Comparison of ENCODE assay signal across 8 cellular contexts in genomic region chr19:7673995-7674667, GRCh38. TPM values are rescaled to one million over a fixed set of nuclear protein-coding genes. Genes with fewer than 3 reads are reported as not detected.
A peak's percentile ranks its signal among the peaks of the same experiment; 100 is the strongest.
DNase-seq lines count a peak whose midpoint lies in the region; ATAC-seq and TF ChIP-seq lines count a peak whose summit lies in the region.

No MANE protein-coding gene starts in this region.

- no peak for TF ChIP-seq CTCF in WTC11 (IDR thresholded peaks at IDR 0.05)
- TF ChIP-seq CTCF in cardiac muscle cell (IDR thresholded peaks at IDR 0.05; ENCODE audit: low read depth, low read length) = no peak

- DNase-seq in activated T-cell treated with anti-CD3 and anti-CD28 coated beads, Interleukin-2, amount 50 U/mL, for 4 hours = no peak
- DNase-seq in activated T-cell treated with anti-CD3 and anti-CD28 coated beads for 4 hours (no peak), NCI-H2196 (lab: John Stamatoyannopoulos, UW; ENCODE audit: unreplicated experiment) (peak; percentile 44), WTC11 (ENCODE audit: low spot score) (peak; percentile 76), cardiac muscle cell (ENCODE audit: low read depth in 1 of 2, low spot score in 1 of 2) (peak; percentile 20 to 63), DMS79 treated with DMSO at 0.1 percent for 48 hours (lab: John Stamatoyannopoulos, UW) (no peak)

- no peak overlapping the region for H3K27ac ChIP-seq in cardiac muscle cell

- H3K27ac Mint-ChIP-seq in WTC11 = no peak overlapping the region

- no peaks in the 10 kb centered on the region for H3K36me3 Mint-ChIP-seq in activated T-cell treated with anti-CD3 and anti-CD28 coated beads, Interleukin-2, amount 50 U/mL, for 4 hours (ENCODE audit: insufficient read depth)
- no peaks in the 10 kb centered on the region; the same call in 1 of the 2 replicates for H3K36me3 Mint-ChIP-seq in WTC11

- no peak overlapping the region for H3K9ac ChIP-seq in skeletal muscle satellite cell (ENCODE audit: low read depth, low read length)

- H3K9me3 ChIP-seq in cardiac muscle cell (ENCODE audit: low read depth) (no peaks in the 10 kb centered on the region), skeletal muscle satellite cell (replicated peaks; ENCODE audit: low read length) (no peaks in the 10 kb centered on the region)

- peak overlapping the region; percentile 34 for H3K4me2 ChIP-seq in skeletal muscle satellite cell (ENCODE audit: low read length)

- ATAC-seq in activated T-cell treated with anti-CD3 and anti-CD28 coated beads, Interleukin-2, amount 50 U/mL, for 4 hours = peak; percentile 38 to 49
- peak; percentile 91 for ATAC-seq in WTC11
- no peak for ATAC-seq in HG03442 (IDR thresholded peaks at IDR 0.05; ENCODE audit: unreplicated experiment)

- H3K27me3 Mint-ChIP-seq in activated T-cell treated with anti-CD3 and anti-CD28 coated beads, Interleukin-2, amount 50 U/mL, for 4 hours (ENCODE audit: low read depth) = peaks cover 65% of the 10 kb centered on the region
- H3K27me3 Mint-ChIP-seq in WTC11 (ENCODE audit: low read depth) = peaks cover 83% of the 10 kb centered on the region

- H3K9me3 Mint-ChIP-seq in activated T-cell treated with anti-CD3 and anti-CD28 coated beads, Interleukin-2, amount 50 U/mL, for 4 hours = no peaks in the 10 kb centered on the region
- H3K9me3 Mint-ChIP-seq in WTC11 = peaks cover 5% of the 10 kb centered on the region

- H3K27me3 ChIP-seq in cardiac muscle cell (peaks cover 53% of the 10 kb centered on the region), skeletal muscle satellite cell (ENCODE audit: control insufficient read depth, insufficient read depth, low read length) (peaks cover 31% of the 10 kb centered on the region)

- H3K4me3 ChIP-seq in cardiac muscle cell = no peak overlapping the region
- H3K4me3 ChIP-seq in skeletal muscle satellite cell (ENCODE audit: low read length) = no peak overlapping the region

- CTCF ChIA-PET in WTC11 (lab: Charles Lee) = interaction anchor here (0.5 to 1.6 kb wide), 7 partner anchors 10 to 275 kb away, joined by 3 to 8 read pairs (median 3); no protein-coding TSS in a partner anchor

- H3K4me3 Mint-ChIP-seq in activated T-cell treated with anti-CD3 and anti-CD28 coated beads, Interleukin-2, amount 50 U/mL, for 4 hours = no peak overlapping the region
- no peak overlapping the region for H3K4me3 Mint-ChIP-seq in WTC11

- POLR2A ChIA-PET in WTC11 (lab: Charles Lee) = no interaction called here

- no peaks in the 10 kb centered on the region for H3K36me3 ChIP-seq in cardiac muscle cell
- H3K36me3 ChIP-seq in skeletal muscle satellite cell (ENCODE audit: insufficient read depth, low read length) = no peaks in the 10 kb centered on the region

- H3K4me1 Mint-ChIP-seq in activated T-cell treated with anti-CD3 and anti-CD28 coated beads, Interleukin-2, amount 50 U/mL, for 4 hours (ENCODE audit: low read depth) = peaks cover 42% of the 10 kb centered on the region
- peaks cover 16% of the 10 kb centered on the region for H3K4me1 Mint-ChIP-seq in WTC11

- H3K4me1 ChIP-seq in cardiac muscle cell (ENCODE audit: low read depth) (no peaks in the 10 kb centered on the region), skeletal muscle satellite cell (ENCODE audit: control insufficient read depth, insufficient read depth, low read length) (no peaks in the 10 kb centered on the region)

TF ChIP-seq in WTC11, 78 proteins besides CTCF, POLR2A, EP300 and RAD21:
- TF ChIP-seq ZNF512 (CRISPR knock-in tag; IDR thresholded peaks at IDR 0.05; ENCODE audit: borderline replicate concordance) = no peak
- TF ChIP-seq MXD4 (CRISPR knock-in tag; IDR thresholded peaks at IDR 0.05; ENCODE audit: borderline replicate concordance) = no peak
- TF ChIP-seq NFYB (CRISPR knock-in tag; conservative IDR thresholded peaks at IDR 0.05; ENCODE audit: low read depth) = peak; percentile 55
- TF ChIP-seq ERG (CRISPR knock-in tag; IDR thresholded peaks at IDR 0.05) = no peak

RNA-seq across cellular contexts. Expression of gene MCEMP1, which starts 2.8 kb away (rescaled TPM):
- not detected for total RNA-seq in activated T-cell treated with anti-CD3 and anti-CD28 coated beads, Interleukin-2, amount 50 U/mL, for 4 hours
- not detected in 3 replicates for total RNA-seq in WTC11 (2021)
- not detected in 2 replicates for total RNA-seq in cardiac muscle cell
- polyA plus RNA-seq in cardiac muscle cell = not detected in 2 replicates
- not detected in 2 replicates for total RNA-seq in skeletal muscle satellite cell (2012; rRNA removed)

RNA-seq across cellular contexts. Expression of gene RETN, which starts 5.3 kb away (rescaled TPM):
- not detected for total RNA-seq in activated T-cell treated with anti-CD3 and anti-CD28 coated beads, Interleukin-2, amount 50 U/mL, for 4 hours
- total RNA-seq in WTC11 (2021) = not detected in 3 replicates
- not detected in 2 replicates for total RNA-seq in cardiac muscle cell
- polyA plus RNA-seq in cardiac muscle cell = not detected in 2 replicates
- not detected in 2 replicates for total RNA-seq in skeletal muscle satellite cell (2012; rRNA removed)

RNA-seq across cellular contexts. Expression of gene TRAPPC5, which starts 6.5 kb away (rescaled TPM):
- 100 to 1,000 TPM in 1 of 3 donors, 10 to 100 TPM in 2; 81.3 to 112 (median 89.8) TPM for total RNA-seq in activated T-cell treated with anti-CD3 and anti-CD28 coated beads, Interleukin-2, amount 50 U/mL, for 4 hours
- total RNA-seq in WTC11 (2021) (122 to 127 TPM (median 124 TPM) in 3 replicates), cardiac muscle cell (95.9 and 96.2 TPM in 2 replicates)
- 111 and 120 TPM in 2 replicates for polyA plus RNA-seq in cardiac muscle cell
- total RNA-seq in skeletal muscle satellite cell (2012; rRNA removed) = 39.0 and 44.6 TPM in 2 replicates

RNA-seq across cellular contexts. Expression of gene FCER2, which starts 27.8 kb away (rescaled TPM):
- total RNA-seq in activated T-cell treated with anti-CD3 and anti-CD28 coated beads, Interleukin-2, amount 50 U/mL, for 4 hours = 10 to 100 TPM in 2 of 3 donors, 1 to 10 TPM in 1; 6.9 to 52.7 (median 20.5) TPM
- total RNA-seq in WTC11 (2021) = 0.37 to 0.48 TPM (median 0.46 TPM) in 3 replicates
- total RNA-seq in cardiac muscle cell = not detected in 2 replicates
- 0.39 TPM in 1 of 2 replicates, not detected in the other for polyA plus RNA-seq in cardiac muscle cell
- total RNA-seq in skeletal muscle satellite cell (2012; rRNA removed) = not detected in 2 replicates

RNA-seq across cellular contexts. Expression of gene STXBP2, which starts 37.2 kb away (rescaled TPM):
- 100 to 1,000 TPM; 113 to 119 (median 114) TPM for total RNA-seq in activated T-cell treated with anti-CD3 and anti-CD28 coated beads, Interleukin-2, amount 50 U/mL, for 4 hours
- 68.9 to 79.3 TPM (median 73.0 TPM) in 3 replicates for total RNA-seq in WTC11 (2021)
- total RNA-seq in cardiac muscle cell = 16.0 and 33.6 TPM in 2 replicates
- polyA plus RNA-seq in cardiac muscle cell = 32.7 and 51.2 TPM in 2 replicates
- 4.3 and 5.5 TPM in 2 replicates for total RNA-seq in skeletal muscle satellite cell (2012; rRNA removed)

Comparison
In these comparisons a context has a peak if more than half of its experiments do, and no peak if none do; other contexts are left out.
1. DNase-seq: peak in NCI-H2196 (single experiment), WTC11 (single experiment) and cardiac muscle cell (2 of 2); none in activated T-cell treated with anti-CD3 and anti-CD28 coated beads, Interleukin-2, amount 50 U/mL, for 4 hours (single experiment), activated T-cell treated with anti-CD3 and anti-CD28 coated beads for 4 hours (single experiment) and DMS79 treated with DMSO at 0.1 percent for 48 hours (single experiment).